8 cellular contexts compared by ENCODE assay signal in the genomic region with DNA sequence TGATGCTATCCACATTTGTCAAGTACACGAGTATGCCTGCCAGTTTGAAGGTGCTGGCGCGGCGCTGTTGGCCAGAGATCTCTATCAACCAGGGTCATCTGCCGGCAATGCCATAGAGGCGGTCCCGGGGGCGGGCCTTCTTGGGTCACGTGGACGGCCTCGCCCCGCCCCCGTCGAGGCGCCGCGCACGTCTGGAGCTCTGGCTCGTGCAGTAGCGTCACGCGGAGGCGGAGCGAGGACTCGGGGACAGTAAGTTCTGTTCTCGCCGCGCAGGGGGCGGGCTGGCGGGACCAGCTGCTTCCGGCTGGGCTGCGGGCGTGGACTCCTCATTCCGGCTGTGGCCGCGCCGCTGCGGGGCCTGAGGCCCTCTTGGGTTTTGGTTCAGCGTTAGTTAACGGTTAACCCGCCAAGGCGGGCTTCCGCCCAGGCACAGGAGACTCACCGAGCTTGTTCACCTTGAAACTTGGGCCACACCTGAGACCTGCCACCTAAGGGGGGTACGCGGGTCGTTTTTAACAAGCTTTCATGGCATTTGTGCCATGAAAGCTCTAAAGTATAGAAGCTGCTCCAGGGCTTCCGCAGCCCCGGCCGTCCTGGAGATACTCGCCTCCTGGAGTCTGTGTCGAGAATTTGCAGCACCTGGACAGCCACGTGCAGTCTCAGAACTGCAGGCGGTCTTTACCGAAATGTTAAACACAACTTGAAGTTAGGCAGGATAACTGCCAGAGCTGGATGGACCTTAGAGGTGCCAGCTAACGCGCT. TPM values are rescaled to one million over a fixed set of nuclear protein-coding genes. Genes with fewer than 3 reads are reported as not detected.
A peak's percentile ranks its signal among the peaks of the same experiment; 100 is the strongest.
DNase-seq lines count a peak whose midpoint lies in the region; ATAC-seq, FAIRE-seq and TF ChIP-seq lines count a peak whose summit lies in the region.

Gene RFESD, plus strand, starts transcription at position 209 of the 762 bp plus-strand sequence. CDS start 5,495 bp downstream, outside the sequence.

- TF ChIP-seq POLR2A in vagina (IDR thresholded peaks at IDR 0.05): peak in 1 of 2 donors; percentile 92

- intact Hi-C loops in vagina (cut with DNase I): loop anchor here (2.0 to 10.0 kb wide), 3 partner anchors 84 to 698 kb away; partner anchors contain the start of gene RHOBTB3

- no peaks in the 10 kb centered on the region for H3K4me1 Mint-ChIP-seq in astrocyte (ENCODE audit: low read depth, unreplicated experiment)

- H3K27me3 Mint-ChIP-seq in astrocyte (ENCODE audit: low read depth, unreplicated experiment): no peaks in the 10 kb centered on the region

- ATAC-seq in GM18499 (IDR thresholded peaks at IDR 0.05; ENCODE audit: insufficient read depth, unreplicated experiment) (peak; percentile 83), HG02884 (IDR thresholded peaks at IDR 0.05; ENCODE audit: unreplicated experiment) (peak; percentile 94)

- peak; percentile 78 for DNase-seq in NCI-H146 treated with DMSO at 0.1 percent for 48 hours (lab: John Stamatoyannopoulos, UW; ENCODE audit: unreplicated experiment)
- peak; percentile 87 for DNase-seq in T-helper 22 cell (ENCODE audit: low read depth)
- peak; percentile 90 for DNase-seq in astrocyte (ENCODE audit: low read depth)
- peak; percentile 84 for DNase-seq in hepatic stellate cell (ENCODE audit: low spot score)
- peak; percentile 95 for DNase-seq in putamen (ENCODE audit: low spot score)
- DNase-seq in vagina (ENCODE audit: extremely low spot score in 2 of 2): peak in 1 of 2 donors; percentile 98

- H3K4me2 ChIP-seq in astrocyte (ENCODE audit: low read length): peak within 1 kb of the TSS; percentile 98

- peak; percentile 23 for FAIRE-seq in astrocyte (lab: Jason Lieb, UNC)

- no peaks in the 10 kb centered on the region for H4K20me1 ChIP-seq in astrocyte (ENCODE audit: insufficient read depth, low read length)

- TF ChIP-seq CTCF in astrocyte (IDR thresholded peaks at IDR 0.05; ENCODE audit: insufficient read depth, low read depth, low read length) (no peak), vagina (IDR thresholded peaks at IDR 0.05) (peak in 1 of 3 experiments; percentile 11)

- no peaks in the 10 kb centered on the region for H3K9me3 Mint-ChIP-seq in astrocyte (ENCODE audit: unreplicated experiment)

- no peaks in the 10 kb centered on the region for H3K27me3 ChIP-seq in astrocyte (ENCODE audit: insufficient read depth, low read length)
- H3K27me3 ChIP-seq in vagina: no peaks in the 10 kb centered on the region

- H2AFZ ChIP-seq in astrocyte (ENCODE audit: low read depth, low read length): peak within 1 kb of the TSS; percentile 93

- H3K27ac ChIP-seq in astrocyte (ENCODE audit: low read depth, low read length) (peak within 1 kb of the TSS; percentile 66), vagina (peak within 1 kb of the TSS; percentile 97)

- no peaks in the 10 kb centered on the region for H3K36me3 Mint-ChIP-seq in astrocyte (ENCODE audit: low read depth, unreplicated experiment)

- no peaks in the 10 kb centered on the region for H3K79me2 ChIP-seq in astrocyte (ENCODE audit: insufficient read depth, low read length)

- H3K36me3 ChIP-seq in astrocyte (ENCODE audit: insufficient read depth, low read length) (no peaks in the 10 kb centered on the region), vagina (no peaks in the 10 kb centered on the region)

- H3K4me3 ChIP-seq in astrocyte (ENCODE audit: insufficient read depth, low read depth, low read length) (peak within 1 kb of the TSS; percentile 65), vagina (peak within 1 kb of the TSS; percentile 43 to 65)

- H3K9ac ChIP-seq in astrocyte (ENCODE audit: low read length): peak within 1 kb of the TSS; percentile 90

- H3K9me3 ChIP-seq in astrocyte (ENCODE audit: insufficient read depth, low read depth, low read length) (no peaks in the 10 kb centered on the region), vagina (no peaks in the 10 kb centered on the region)

- H3K4me3 Mint-ChIP-seq in astrocyte (ENCODE audit: unreplicated experiment): peak within 1 kb of the TSS; percentile 76

- H3K27ac Mint-ChIP-seq in astrocyte (ENCODE audit: unreplicated experiment): peak within 1 kb of the TSS; percentile 58

- H3K4me1 ChIP-seq in astrocyte (ENCODE audit: insufficient read depth, low read length) (peaks cover 6% of the 10 kb centered on the region), vagina (peaks cover 9% of the 10 kb centered on the region)

RNA-seq across cellular contexts. Expression of gene RFESD, which starts in this region (rescaled TPM):
- 0.87 and 2.2 TPM in 2 replicates for total RNA-seq in astrocyte
- 1.2 TPM for total RNA-seq in vagina
